8 cellular contexts compared by ENCODE assay signal in genomic region chr7:30594055-30594539, GRCh38. TPM values are rescaled to one million over a fixed set of nuclear protein-coding genes. Genes with fewer than 3 reads are reported as not detected.
DNase-seq lines count a peak whose midpoint lies in the region; ATAC-seq and TF ChIP-seq lines count a peak whose summit lies in the region.

No MANE protein-coding gene starts in this region.

- peaks cover 42% of the 10 kb centered on the region for H3K36me3 Mint-ChIP-seq in activated CD4-positive, alpha-beta T cell treated with anti-CD3 and anti-CD28 coated beads for 36 hours (ENCODE audit: low read depth)
- peaks cover 27% of the 10 kb centered on the region for H3K36me3 Mint-ChIP-seq in activated CD4-positive, alpha-beta T cell treated with anti-CD3 and anti-CD28 coated beads, Interleukin-2, amount 10 ng/mL, durations not matched to agents 7 days and 5 days (ENCODE audit: low read depth)
- peaks cover 5 to 20% (median 6%) of the 10 kb centered on the region in 5 donors for H3K36me3 Mint-ChIP-seq in naive thymus-derived CD4-positive, alpha-beta T cell

- no peaks in the 10 kb centered on the region for H3K27me3 Mint-ChIP-seq in activated CD4-positive, alpha-beta T cell treated with anti-CD3 and anti-CD28 coated beads for 36 hours
- no peaks in the 10 kb centered on the region for H3K27me3 Mint-ChIP-seq in activated CD4-positive, alpha-beta T cell treated with anti-CD3 and anti-CD28 coated beads, Interleukin-2, amount 10 ng/mL, durations not matched to agents 7 days and 5 days
- H3K27me3 Mint-ChIP-seq in naive thymus-derived CD4-positive, alpha-beta T cell, result no peaks in the 10 kb centered on the region

- no peak for TF ChIP-seq POLR2A in tibial nerve (IDR thresholded peaks at IDR 0.05)

- intact Hi-C loops in activated CD4-positive, alpha-beta T cell treated with anti-CD3 and anti-CD28 coated beads for 36 hours (cut with DNase I, micrococcal nuclease), result loop anchor here (1.0 to 10.0 kb wide), 11 partner anchors 89 to 1901 kb away; partner anchors contain the start of genes AVL9 (in 2 of the 2), GGCT (in 2 of the 2), LSM5 (in 2 of the 2) and ZNRF2 (in 2 of the 2)
- intact Hi-C loops in naive thymus-derived CD4-positive, alpha-beta T cell (cut with micrococcal nuclease), result loop anchor here (1.0 to 5.0 kb wide), 14 partner anchors 90 to 1901 kb away; partner anchors contain the start of genes GGCT (in 2 of the 2), MINDY4 (in 2 of the 2), ZNRF2 (in 2 of the 2) and AVL9 (in 1 of the 2)

- CTCF ChIA-PET in activated CD4-positive, alpha-beta T cell treated with anti-CD3 and anti-CD28 coated beads for 36 hours (lab: Charles Lee), result interaction anchor here (0.7 to 1.2 kb wide), 3 partner anchors 11 to 144 kb away, joined by 3 to 5 read pairs (median 3); no protein-coding TSS in a partner anchor
- CTCF ChIA-PET in activated CD4-positive, alpha-beta T cell treated with anti-CD3 and anti-CD28 coated beads, Interleukin-2, amount 10 ng/mL, durations not matched to agents 7 days and 5 days (lab: Charles Lee), result interaction anchor here (0.8 to 1.3 kb wide), 2 partner anchors 14 to 30 kb away, joined by 3 read pairs; no protein-coding TSS in a partner anchor
- CTCF ChIA-PET in naive thymus-derived CD4-positive, alpha-beta T cell (lab: Charles Lee), result interaction anchor here (1.2 kb wide), 1 partner anchor 133 kb away, joined by 4 read pairs; no protein-coding TSS in a partner anchor

- peak; percentile 64 for DNase-seq in activated CD4-positive, alpha-beta T cell treated with anti-CD3 and anti-CD28 coated beads for 36 hours
- no peak for DNase-seq in activated CD4-positive, alpha-beta T cell treated with anti-CD3 and anti-CD28 coated beads for 1 hour
- peak; percentile 36 for DNase-seq in MV-4-11 (lab: John Stamatoyannopoulos, UW)
- DNase-seq in activated CD4-positive, alpha-beta T cell treated with anti-CD3 and anti-CD28 coated beads, Interleukin-2, amount 10 ng/mL, durations not matched to agents 7 days and 5 days, result peak; percentile 35
- peak; percentile 42 for DNase-seq in epithelial cell of esophagus (ENCODE audit: low read depth)
- DNase-seq in naive thymus-derived CD4-positive, alpha-beta T cell, result no peak
- peak in 1 of 2 donors; percentile 17 for DNase-seq in tibial nerve (ENCODE audit: low spot score in 2 of 2)

- H3K36me3 ChIP-seq in naive thymus-derived CD4-positive, alpha-beta T cell (ENCODE audit: control insufficient read depth in 2 of 3, insufficient read depth in 3 of 3, low read length in 3 of 3), result peaks cover 0 to 15% (median 0%) of the 10 kb centered on the region in 3 experiments
- H3K36me3 ChIP-seq in tibial nerve, result peaks cover 0 to 6% (median 0%) of the 10 kb centered on the region in 3 donors

- no peaks in the 10 kb centered on the region for H3K9me3 Mint-ChIP-seq in activated CD4-positive, alpha-beta T cell treated with anti-CD3 and anti-CD28 coated beads for 36 hours (ENCODE audit: low read depth)
- H3K9me3 Mint-ChIP-seq in activated CD4-positive, alpha-beta T cell treated with anti-CD3 and anti-CD28 coated beads, Interleukin-2, amount 10 ng/mL, durations not matched to agents 7 days and 5 days, result peaks cover under 1% of the 10 kb centered on the region
- peaks cover 0 to 1% (median 0%) of the 10 kb centered on the region in 11 donors for H3K9me3 Mint-ChIP-seq in naive thymus-derived CD4-positive, alpha-beta T cell

- peaks cover 3 to 22% of the 10 kb centered on the region in 2 donors for H3K4me1 ChIP-seq in naive thymus-derived CD4-positive, alpha-beta T cell (ENCODE audit: control insufficient read depth in 2 of 2, insufficient read depth in 2 of 2, low read length in 2 of 2)
- H3K4me1 ChIP-seq in tibial nerve, result peaks cover 0 to 52% (median 11%) of the 10 kb centered on the region in 4 donors

- no peak for TF ChIP-seq EP300 in tibial nerve (IDR thresholded peaks at IDR 0.05)

- peak overlapping the region; percentile 91 for H3K27ac ChIP-seq in naive thymus-derived CD4-positive, alpha-beta T cell (ENCODE audit: low read depth, low read length)
- H3K27ac ChIP-seq in tibial nerve, result peak overlapping the region; percentile 89 to 98 (median 96)

- no peak for TF ChIP-seq CTCF in epithelial cell of esophagus (IDR thresholded peaks at IDR 0.05; ENCODE audit: insufficient read depth, low read depth, low read length, missing control alignments)
- TF ChIP-seq CTCF in tibial nerve (IDR thresholded peaks at IDR 0.05), result no peak

- POLR2A ChIA-PET in activated CD4-positive, alpha-beta T cell treated with anti-CD3 and anti-CD28 coated beads for 36 hours (lab: Charles Lee), result no interaction called here
- POLR2A ChIA-PET in activated CD4-positive, alpha-beta T cell treated with anti-CD3 and anti-CD28 coated beads, Interleukin-2, amount 10 ng/mL, durations not matched to agents 7 days and 5 days (lab: Charles Lee), result no interaction called here
- POLR2A ChIA-PET in naive thymus-derived CD4-positive, alpha-beta T cell (lab: Charles Lee), result interaction anchor here (0.5 to 1.7 kb wide), 13 partner anchors 20 to 151 kb away, joined by 3 to 9 read pairs (median 4); partner anchors contain the start of gene NOD1

- H3K4me3 ChIP-seq in epithelial cell of esophagus (ENCODE audit: low read length), result peak overlapping the region; percentile 92
- peak overlapping the region; percentile 62 for H3K4me3 ChIP-seq in naive thymus-derived CD4-positive, alpha-beta T cell (ENCODE audit: low read length)
- H3K4me3 ChIP-seq in tibial nerve, result peak overlapping the region; percentile 92 to 99 (median 95)

- peak overlapping the region; percentile 100 for H3K4me3 Mint-ChIP-seq in activated CD4-positive, alpha-beta T cell treated with anti-CD3 and anti-CD28 coated beads for 36 hours
- peak overlapping the region; percentile 97 for H3K4me3 Mint-ChIP-seq in activated CD4-positive, alpha-beta T cell treated with anti-CD3 and anti-CD28 coated beads, Interleukin-2, amount 10 ng/mL, durations not matched to agents 7 days and 5 days
- peak overlapping the region; percentile 91 to 100 (median 99) for H3K4me3 Mint-ChIP-seq in naive thymus-derived CD4-positive, alpha-beta T cell

- peak; percentile 33 for ATAC-seq in activated CD4-positive, alpha-beta T cell treated with anti-CD3 and anti-CD28 coated beads for 36 hours
- peak; percentile 25 for ATAC-seq in HG02610 (IDR thresholded peaks at IDR 0.05; ENCODE audit: unreplicated experiment)
- ATAC-seq in naive thymus-derived CD4-positive, alpha-beta T cell, result peak; percentile 26

- 0 to 2% methylated on average over 12 of the region's 12 CpGs for WGBS in tibial nerve, 2 donors

- H3K27ac Mint-ChIP-seq in activated CD4-positive, alpha-beta T cell treated with anti-CD3 and anti-CD28 coated beads for 36 hours, result peak overlapping the region; percentile 100
- H3K27ac Mint-ChIP-seq in activated CD4-positive, alpha-beta T cell treated with anti-CD3 and anti-CD28 coated beads, Interleukin-2, amount 10 ng/mL, durations not matched to agents 7 days and 5 days, result peak overlapping the region; percentile 99
- H3K27ac Mint-ChIP-seq in naive thymus-derived CD4-positive, alpha-beta T cell, result peak overlapping the region; percentile 97 to 100 (median 99)

- no peaks in the 10 kb centered on the region for H3K9me3 ChIP-seq in naive thymus-derived CD4-positive, alpha-beta T cell (ENCODE audit: control insufficient read depth in 2 of 3, low read length in 3 of 3)
- no peaks in the 10 kb centered on the region for H3K9me3 ChIP-seq in tibial nerve

- H3K4me1 Mint-ChIP-seq in activated CD4-positive, alpha-beta T cell treated with anti-CD3 and anti-CD28 coated beads for 36 hours, result peaks cover 52% of the 10 kb centered on the region
- H3K4me1 Mint-ChIP-seq in activated CD4-positive, alpha-beta T cell treated with anti-CD3 and anti-CD28 coated beads, Interleukin-2, amount 10 ng/mL, durations not matched to agents 7 days and 5 days, result peaks cover 55% of the 10 kb centered on the region
- H3K4me1 Mint-ChIP-seq in naive thymus-derived CD4-positive, alpha-beta T cell, result peaks cover 55 to 93% (median 83%) of the 10 kb centered on the region in 7 donors

- H3K27me3 ChIP-seq in naive thymus-derived CD4-positive, alpha-beta T cell (ENCODE audit: control insufficient read depth in 2 of 2, insufficient read depth in 2 of 2, low read length in 2 of 2), result no peaks in the 10 kb centered on the region
- H3K27me3 ChIP-seq in tibial nerve, result no peaks in the 10 kb centered on the region

RNA-seq across cellular contexts. Expression of gene GARS1, which starts 0.6 kb away (rescaled TPM):
- total RNA-seq in activated CD4-positive, alpha-beta T cell treated with anti-CD3 and anti-CD28 coated beads for 36 hours, result 100 to 1,000 TPM; 391 to 439 TPM
- 100 to 1,000 TPM; 165 to 167 TPM for total RNA-seq in activated CD4-positive, alpha-beta T cell treated with anti-CD3 and anti-CD28 coated beads, Interleukin-2, amount 10 ng/mL, durations not matched to agents 7 days and 5 days
- total RNA-seq in naive thymus-derived CD4-positive, alpha-beta T cell, result 100 to 1,000 TPM in 1 of 5 experiments, 10 to 100 TPM in 4; 73.8 to 143 (median 75.8) TPM
- 10 to 100 TPM; 84.9 to 90.2 TPM for polyA plus RNA-seq in naive thymus-derived CD4-positive, alpha-beta T cell
- 10 to 100 TPM; 36.9 to 61.1 (median 55.9) TPM for total RNA-seq in tibial nerve

Comparison
In these comparisons a context has a peak if more than half of its experiments do, and no peak if none do; other contexts are left out.
1. DNase-seq: peak in activated CD4-positive, alpha-beta T cell treated with anti-CD3 and anti-CD28 coated beads for 36 hours (single experiment), MV-4-11 (single experiment), activated CD4-positive, alpha-beta T cell treated with anti-CD3 and anti-CD28 coated beads, Interleukin-2, amount 10 ng/mL, durations not matched to agents 7 days and 5 days (single experiment) and epithelial cell of esophagus (single experiment); none in activated CD4-positive, alpha-beta T cell treated with anti-CD3 and anti-CD28 coated beads for 1 hour (single experiment) and naive thymus-derived CD4-positive, alpha-beta T cell (0 of 9).
2. Peak in every context shown above with its lines, with median percentiles within 50 percentile points of each other: ATAC-seq, H3K27ac Mint-ChIP-seq, H3K4me3 Mint-ChIP-seq and H3K4me3 ChIP-seq.